In the genomic region with DNA sequence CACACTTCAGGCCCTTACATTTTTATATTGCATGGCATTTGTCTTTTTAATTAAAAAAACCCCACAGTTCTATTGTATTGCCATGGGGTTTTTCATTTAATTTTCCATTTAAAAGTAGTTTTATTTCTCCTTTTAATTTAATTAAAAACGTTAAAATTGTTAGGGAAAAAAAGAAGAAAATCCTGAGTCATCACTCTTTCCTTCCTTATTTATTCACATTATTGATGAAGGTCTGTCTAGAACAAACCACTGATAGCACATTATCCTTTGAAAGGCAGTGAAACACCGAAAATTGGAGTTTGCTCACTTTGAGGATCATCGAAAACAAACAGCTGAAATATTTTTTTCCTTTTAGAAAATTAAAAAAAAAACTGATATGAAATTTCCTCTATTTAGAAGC, we compare ENCODE assay signal across 3 cellular contexts.
TF ChIP-seq lines count a peak whose summit lies in the region.

No MANE protein-coding gene starts in this region.

TF ChIP-seq in HepG2, 621 proteins besides CTCF, POLR2A, EP300 and RAD21:
- TF ChIP-seq HMGA1 (CRISPR knock-in tag; conservative IDR thresholded peaks at IDR 0.05) (no peak), ATF6 (CRISPR knock-in tag; conservative IDR thresholded peaks at IDR 0.05) (no peak), ZNF552 (CRISPR knock-in tag; IDR thresholded peaks at IDR 0.05; ENCODE audit: borderline replicate concordance) (no peak), ERF (CRISPR knock-in tag; IDR thresholded peaks at IDR 0.05) (no peak), MAFK (conservative IDR thresholded peaks at IDR 0.05 in 1 of 2, IDR thresholded peaks at IDR 0.05 in 1 of 2; ENCODE audit: low read length in 2 of 2) (peak in 1 of 2 experiments; percentile 68; a peak in 2 of 4 replicates), ZNF335 (CRISPR knock-in tag; IDR thresholded peaks at IDR 0.05) (no peak), ZNF224 (CRISPR knock-in tag; IDR thresholded peaks at IDR 0.05) (no peak), MAFF (IDR thresholded peaks at IDR 0.05; ENCODE audit: low read depth, low read length) (peak; percentile 44; the same call in 1 of the 2 replicates), NFE2L1 (CRISPR knock-in tag; IDR thresholded peaks at IDR 0.05; ENCODE audit: borderline replicate concordance) (no peak), ZNF10 (CRISPR knock-in tag; IDR thresholded peaks at IDR 0.05; ENCODE audit: borderline replicate concordance, low read depth) (no peak), FLYWCH1 (CRISPR knock-in tag; IDR thresholded peaks at IDR 0.05) (no peak), ZSCAN9 (CRISPR knock-in tag; IDR thresholded peaks at IDR 0.05; ENCODE audit: borderline replicate concordance) (no peak)

TF ChIP-seq in A549, 52 proteins besides CTCF, POLR2A, EP300 and RAD21:
- TF ChIP-seq TP53 (CRISPR knock-in tag; IDR thresholded peaks at IDR 0.05) = no peak
- peak; percentile 39 for TF ChIP-seq MAFK (IDR thresholded peaks at IDR 0.05; ENCODE audit: partially characterized antibody)
TF ChIP-seq in A549: peak in this region for 1.

TF ChIP-seq in IMR-90, 13 proteins besides CTCF, POLR2A, EP300 and RAD21:
- TF ChIP-seq RFX5 (IDR thresholded peaks at IDR 0.05; ENCODE audit: low read depth, low read length) = no peak
- TF ChIP-seq MAZ (IDR thresholded peaks at IDR 0.05; ENCODE audit: borderline replicate concordance, low read depth, low read length) = no peak
- TF ChIP-seq MAFK (IDR thresholded peaks at IDR 0.05; ENCODE audit: low read depth, low read length) = peak; percentile 57
TF ChIP-seq in IMR-90: peak in this region for 1.
